In genomic region chr6:163420315-163420667, GRCh38 we compare ENCODE assay signal across 11 cellular contexts. TPM values are rescaled to one million over a fixed set of nuclear protein-coding genes. Genes with fewer than 3 reads are reported as not detected.
DNase-seq lines count a peak whose midpoint lies in the region; ATAC-seq and TF ChIP-seq lines count a peak whose summit lies in the region.
"Had no signal": no experiment of that assay in that cellular context is flagged by ENCODE, and none has a peak within 500 bp of the region (broad histone marks: within the 10 kb centered on the region; RNA-seq: fewer than 3 reads in every experiment).

No MANE protein-coding gene starts in this region.

- peaks cover 31% of the 10 kb centered on the region for H3K4me1 ChIP-seq in SJCRH30
- peaks cover 0 to 78% (median 30%) of the 10 kb centered on the region in 4 donors for H3K4me1 ChIP-seq in tibial artery

- DNase-seq in SJCRH30, result peak; percentile 47 to 72
- DNase-seq in dorsolateral prefrontal cortex, result no peak
- DNase-seq in myocyte (ENCODE audit: low read depth), result peak; percentile 81
- no peak for DNase-seq in tibial artery
- DNase-seq in NCI-H345 (lab: John Stamatoyannopoulos, UW), result no peak
- no peak for DNase-seq in SKM-1 treated with dmso at 0.1 percent for 144 hours (lab: John Stamatoyannopoulos, UW; ENCODE audit: unreplicated experiment)
- DNase-seq: activated CD8-positive, alpha-beta memory T cell treated with anti-CD3 and anti-CD28 coated beads, Interleukin-2, amount 10 ng/mL, durations not matched to agents 7 days and 5 days; NCI-H2171 treated with DMSO at 0.1 percent for 48 hours; SW 1271 had no signal

- H3K27me3 ChIP-seq in SJCRH30 (no peaks in the 10 kb centered on the region), dorsolateral prefrontal cortex (no peaks in the 10 kb centered on the region), tibial artery (no peaks in the 10 kb centered on the region)

- H3K9me3 ChIP-seq in SJCRH30 (replicated peaks), result no peaks in the 10 kb centered on the region
- H3K9me3 ChIP-seq in tibial artery, result no peaks in the 10 kb centered on the region

- H3K4me3 ChIP-seq in SJCRH30 (no peak overlapping the region), dorsolateral prefrontal cortex (peak overlapping the region; percentile 53 to 98 (median 86)), tibial artery (peak overlapping the region; percentile 25 to 30)

- no peak for ATAC-seq in GM21526 (IDR thresholded peaks at IDR 0.05; ENCODE audit: low FRiP score, unreplicated experiment)
- ATAC-seq in GM19463 (IDR thresholded peaks at IDR 0.05; ENCODE audit: unreplicated experiment), result no peak
- ATAC-seq: activated CD8-positive, alpha-beta memory T cell treated with anti-CD3 and anti-CD28 coated beads, Interleukin-2, amount 10 ng/mL, durations not matched to agents 7 days and 5 days had no signal

- intact Hi-C loops in dorsolateral prefrontal cortex (cut with DNase I) (loop anchor here in 1 of 2 donors (10.0 kb wide), 1 partner anchor 745 kb away; no protein-coding TSS in a partner anchor), tibial artery (cut with DNase I; ENCODE audit: low total_unique reads) (no loop called here)

- H3K27ac ChIP-seq in SJCRH30 (no peak overlapping the region), dorsolateral prefrontal cortex (peak overlapping the region; percentile 14 to 100 (median 99)), tibial artery (peak overlapping the region; percentile 52 to 100)

- TF ChIP-seq CTCF in dorsolateral prefrontal cortex (IDR thresholded peaks at IDR 0.05 in 54 of 56, conservative IDR thresholded peaks at IDR 0.05 in 2 of 56; ENCODE audit: low read depth in 1 of 56, partially characterized antibody in 56 of 56) (no peak), tibial artery (IDR thresholded peaks at IDR 0.05) (no peak)

- peaks cover 11% of the 10 kb centered on the region for H3K36me3 ChIP-seq in SJCRH30
- H3K36me3 ChIP-seq in tibial artery, result no peaks in the 10 kb centered on the region

RNA-seq across cellular contexts. Expression of gene QKI, which starts 5.8 kb away (rescaled TPM):
- total RNA-seq in SJCRH30 (2014; rRNA removed; shearing (Covaris generic)), result 224 and 254 TPM in 2 replicates
- total RNA-seq in dorsolateral prefrontal cortex, result 1,000 to 10,000 TPM in 8 of 120 experiments, 100 to 1,000 TPM in 112; 292 to 1,535 (median 581) TPM
- 289 and 423 TPM in 2 replicates for total RNA-seq in myocyte
- 102 TPM for polyA plus RNA-seq in myocyte (2012)

Comparison
In these comparisons a context has a peak if more than half of its experiments do, and no peak if none do; other contexts are left out.
1. DNase-seq: peak in SJCRH30 (2 of 2) and myocyte (single experiment); none in dorsolateral prefrontal cortex (0 of 10), tibial artery (0 of 2), NCI-H345 (single experiment) and SKM-1 treated with dmso at 0.1 percent for 144 hours (single experiment).